8 cellular contexts compared by ENCODE assay signal in the genomic region with DNA sequence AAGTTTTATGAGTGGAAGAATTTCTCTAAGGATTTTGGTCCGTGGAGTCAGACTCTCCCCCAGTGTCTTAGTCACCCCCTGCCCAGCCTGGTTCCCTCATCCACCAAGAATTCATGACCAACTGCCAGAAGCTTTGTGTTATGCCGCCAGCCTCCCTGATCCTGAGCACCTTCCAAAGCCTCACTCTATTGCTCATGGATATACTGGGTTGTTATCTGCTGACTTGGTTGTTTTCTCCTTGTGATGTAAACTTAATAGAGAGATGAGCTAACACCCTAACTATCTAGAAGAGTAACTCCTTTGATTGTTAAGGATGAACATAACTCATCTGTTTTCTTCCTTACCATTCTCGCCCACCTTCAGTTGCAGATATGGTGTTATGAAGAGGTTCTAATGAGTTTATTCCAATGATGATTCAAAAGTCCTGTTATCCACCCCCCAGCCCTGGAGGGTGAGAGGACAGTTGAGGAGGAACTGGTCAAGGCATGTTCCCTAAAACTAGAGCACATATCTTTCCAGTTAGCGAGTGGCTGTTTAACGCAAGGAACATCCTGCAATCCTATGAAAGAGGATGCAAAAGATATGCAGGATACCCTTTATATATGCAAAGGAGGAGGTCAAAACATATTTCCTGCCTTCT. TPM values are rescaled to one million over a fixed set of nuclear protein-coding genes. Genes with fewer than 3 reads are reported as not detected.
A peak's percentile ranks its signal among the peaks of the same experiment; 100 is the strongest.
DNase-seq lines count a peak whose midpoint lies in the region; ATAC-seq and TF ChIP-seq lines count a peak whose summit lies in the region.

No MANE protein-coding gene starts in this region.

- H3K4me1 Mint-ChIP-seq in endothelial cell (ENCODE audit: unreplicated experiment) = peaks cover 22% of the 10 kb centered on the region

- peak overlapping the region; percentile 92 for H2AFZ ChIP-seq in parathyroid adenoma

- no peak overlapping the region for H3K9ac ChIP-seq in parathyroid adenoma

- no peak overlapping the region for H3K4me3 Mint-ChIP-seq in endothelial cell (ENCODE audit: unreplicated experiment)

- H3K4me3 ChIP-seq in NB4 (ENCODE audit: low read depth, low read length) = peak overlapping the region; percentile 71
- no peak overlapping the region for H3K4me3 ChIP-seq in parathyroid adenoma (ENCODE audit: low read depth, low read length)
- no peak overlapping the region for H3K4me3 ChIP-seq in Peyer's patch

- peaks cover 7% of the 10 kb centered on the region for H3K36me3 Mint-ChIP-seq in endothelial cell (ENCODE audit: low read depth, unreplicated experiment)

- no peaks in the 10 kb centered on the region for H3K9me3 ChIP-seq in parathyroid adenoma (ENCODE audit: control insufficient read depth, low read length)
- H3K9me3 ChIP-seq in Peyer's patch = no peaks in the 10 kb centered on the region

- TF ChIP-seq POLR2A in NB4 (IDR thresholded peaks at IDR 0.05; ENCODE audit: extremely low read depth, insufficient read length) (no peak), Peyer's patch (IDR thresholded peaks at IDR 0.05) (no peak)

- H3K79me2 ChIP-seq in parathyroid adenoma = peaks cover 10% of the 10 kb centered on the region

- DNase-seq in EH (ENCODE audit: low read depth) (peak; percentile 93), NB4 (ENCODE audit: low read depth) (no peak), endothelial cell (ENCODE audit: low spot score) (no peak), Peyer's patch (no peak), NCI-H2227 treated with DMSO at 0.1 percent for 48 hours (lab: John Stamatoyannopoulos, UW) (no peak)
- no peak for DNase-seq in central memory CD4-positive, alpha-beta T cell

- H3K4me1 ChIP-seq in parathyroid adenoma (peaks cover 4% of the 10 kb centered on the region), Peyer's patch (peaks cover 0 to 17% (median 6%) of the 10 kb centered on the region in 4 donors)

- TF ChIP-seq CTCF in NB4 (IDR thresholded peaks at IDR 0.05; ENCODE audit: low read depth, low read length) (no peak), endothelial cell (IDR thresholded peaks at IDR 0.05; ENCODE audit: unreplicated experiment) (no peak), parathyroid adenoma (IDR thresholded peaks at IDR 0.05) (no peak), Peyer's patch (IDR thresholded peaks at IDR 0.05) (no peak)

- H3K27me3 ChIP-seq in parathyroid adenoma (ENCODE audit: control insufficient read depth, insufficient read depth, low read length) (no peaks in the 10 kb centered on the region), Peyer's patch (no peaks in the 10 kb centered on the region)

- ATAC-seq in HG03432 (IDR thresholded peaks at IDR 0.05; ENCODE audit: unreplicated experiment) = no peak

- H3K27me3 Mint-ChIP-seq in endothelial cell (ENCODE audit: unreplicated experiment) = peaks cover 7% of the 10 kb centered on the region

- peak overlapping the region; percentile 49 for H3K27ac Mint-ChIP-seq in endothelial cell (ENCODE audit: unreplicated experiment)

- H3K36me3 ChIP-seq in parathyroid adenoma (ENCODE audit: control insufficient read depth, insufficient read depth, low read length) (no peaks in the 10 kb centered on the region), Peyer's patch (peaks cover 0 to 2% (median 0%) of the 10 kb centered on the region in 3 donors)

- no peak overlapping the region for H3K4me2 ChIP-seq in parathyroid adenoma (ENCODE audit: low read length)

- H3K9me3 Mint-ChIP-seq in endothelial cell (ENCODE audit: unreplicated experiment) = no peaks in the 10 kb centered on the region

- no peak overlapping the region for H3K27ac ChIP-seq in parathyroid adenoma
- H3K27ac ChIP-seq in Peyer's patch = peak overlapping the region in 1 of 4 donors; percentile 95

RNA-seq across cellular contexts. Expression of gene PSMD3, which starts 1.5 kb away (rescaled TPM):
- 132 TPM for total RNA-seq in endothelial cell (ENCODE audit: unreplicated experiment)
- total RNA-seq in Peyer's patch = 10 to 100 TPM; 65.2 to 87.9 (median 73.7) TPM

RNA-seq across cellular contexts. Expression of gene GSDMA, which starts 16.3 kb away (rescaled TPM):
- total RNA-seq in endothelial cell (ENCODE audit: unreplicated experiment) (not detected), Peyer's patch (1 to 10 TPM in 2 of 4 donors, not detected in 2; 1.6 to 3.3 TPM)

RNA-seq across cellular contexts. Expression of gene CSF3, which starts 36.1 kb away (rescaled TPM):
- total RNA-seq in endothelial cell (ENCODE audit: unreplicated experiment) (not detected), Peyer's patch (not detected)

RNA-seq across cellular contexts. Expression of gene LRRC3C, which starts 51.6 kb away (rescaled TPM):
- total RNA-seq in endothelial cell (ENCODE audit: unreplicated experiment) (not detected), Peyer's patch (not detected)

RNA-seq across cellular contexts. Expression of gene ORMDL3, which starts 51.7 kb away (rescaled TPM):
- total RNA-seq in endothelial cell (ENCODE audit: unreplicated experiment) = 49.3 TPM
- total RNA-seq in Peyer's patch = 10 to 100 TPM; 33.0 to 97.4 (median 79.0) TPM
